ENCODE assay signal across 9 cellular contexts in genomic region chr17:81166033-81166472, GRCh38. TPM values are rescaled to one million over a fixed set of nuclear protein-coding genes. Genes with fewer than 3 reads are reported as not detected.
DNase-seq lines count a peak whose midpoint lies in the region; ATAC-seq and TF ChIP-seq lines count a peak whose summit lies in the region.
"Had no signal": no experiment of that assay in that cellular context is flagged by ENCODE, and none has a peak within 500 bp of the region (broad histone marks: within the 10 kb centered on the region; RNA-seq: fewer than 3 reads in every experiment).

TSS of gene AATK (minus strand) at chr17:81166221. CDS start at chr17:81165992, 229 bp downstream.

- peaks cover 0 to 1% (median 0%) of the 10 kb centered on the region in 7 donors for H3K9me3 Mint-ChIP-seq in CD14-positive monocyte
- no peaks in the 10 kb centered on the region for H3K9me3 Mint-ChIP-seq in activated naive CD4-positive, alpha-beta T cell treated with anti-CD3 and anti-CD28 coated beads, Interleukin-2, amount 50 U/mL, for 72 hours

- H3K27ac Mint-ChIP-seq in CD14-positive monocyte, result no peak within 1 kb of the TSS
- no peak within 1 kb of the TSS for H3K27ac Mint-ChIP-seq in activated naive CD4-positive, alpha-beta T cell treated with anti-CD3 and anti-CD28 coated beads, Interleukin-2, amount 50 U/mL, for 72 hours

- 0% methylated on average over 13 of the region's 62 CpGs for WGBS in hepatocyte (ENCODE audit: low lambda C conversion rate, missing lambda C conversion rate)

- peak within 1 kb of the TSS; percentile 97 for H3K27ac ChIP-seq in SJCRH30
- peak within 1 kb of the TSS; percentile 79 for H3K27ac ChIP-seq in hepatocyte
- H3K27ac ChIP-seq in rectal smooth muscle tissue (ENCODE audit: low read depth, low read length), result no peak within 1 kb of the TSS

- peak within 1 kb of the TSS; percentile 66 to 73 for H3K4me3 Mint-ChIP-seq in CD14-positive monocyte

- H2AFZ ChIP-seq in hepatocyte, result peak within 1 kb of the TSS; percentile 81

- peak within 1 kb of the TSS; percentile 94 for H3K4me2 ChIP-seq in hepatocyte

- DNase-seq in CD14-positive monocyte (ENCODE audit: low spot score) (no peak), SJCRH30 (no peak), hepatocyte (ENCODE audit: low spot score) (peak; percentile 53), iPS-NIHi7 (ENCODE audit: extremely low spot score) (no peak)
- DNase-seq in stimulated activated CD4-positive, alpha-beta T cell treated with anti-CD3 and anti-CD28 coated beads, Interleukin-1b, Interleukin-23, amount 100 ng/mL, for 48 hours, result no peak
- DNase-seq in activated naive CD4-positive, alpha-beta T cell treated with anti-CD3 and anti-CD28 coated beads, Interleukin-2, amount 50 U/mL, for 72 hours (ENCODE audit: low spot score in 2 of 2), result no peak
- DNase-seq: activated T-cell treated with anti-CD3 and anti-CD28 coated beads, Interleukin-2, amount 50 U/mL, for 1 hour had no signal

- H3K79me2 ChIP-seq in hepatocyte, result peaks cover 2% of the 10 kb centered on the region

- H3K27me3 Mint-ChIP-seq in CD14-positive monocyte (ENCODE audit: low read depth in 3 of 3), result peaks cover 20 to 44% (median 27%) of the 10 kb centered on the region in 3 donors

- H3K4me3 ChIP-seq in SJCRH30 (peak within 1 kb of the TSS; percentile 91), hepatocyte (peak within 1 kb of the TSS; percentile 30), rectal smooth muscle tissue (ENCODE audit: low read length) (peak within 1 kb of the TSS; percentile 4)

- H3K4me1 ChIP-seq in SJCRH30 (peaks cover 34% of the 10 kb centered on the region), hepatocyte (ENCODE audit: insufficient read depth) (peaks cover 20% of the 10 kb centered on the region), rectal smooth muscle tissue (ENCODE audit: control insufficient read depth, insufficient read depth, low read length) (no peaks in the 10 kb centered on the region)

- ATAC-seq in HG02759 (IDR thresholded peaks at IDR 0.05; ENCODE audit: unreplicated experiment), result no peak
- ATAC-seq in activated naive CD4-positive, alpha-beta T cell treated with anti-CD3 and anti-CD28 coated beads, Interleukin-2, amount 50 U/mL, for 72 hours, result no peak

- TF ChIP-seq CTCF in CD14-positive monocyte (IDR thresholded peaks at IDR 0.05), result no peak
- TF ChIP-seq CTCF in hepatocyte (IDR thresholded peaks at IDR 0.05; ENCODE audit: poor library complexity), result no peak

- no peaks in the 10 kb centered on the region for H3K27me3 ChIP-seq in SJCRH30
- no peaks in the 10 kb centered on the region for H3K27me3 ChIP-seq in hepatocyte
- peaks cover 17% of the 10 kb centered on the region for H3K27me3 ChIP-seq in rectal smooth muscle tissue (ENCODE audit: control insufficient read depth, insufficient read depth, low read length)

- H3K36me3 ChIP-seq in SJCRH30 (no peaks in the 10 kb centered on the region), hepatocyte (replicated peaks; ENCODE audit: insufficient read depth, low read depth) (no peaks in the 10 kb centered on the region), rectal smooth muscle tissue (ENCODE audit: control insufficient read depth, insufficient read depth, low read length) (no peaks in the 10 kb centered on the region)

- H3K4me1 Mint-ChIP-seq in CD14-positive monocyte, result peaks cover 3% of the 10 kb centered on the region

- H3K9ac ChIP-seq in rectal smooth muscle tissue (ENCODE audit: low read length), result no peak within 1 kb of the TSS

- H3K9me2 ChIP-seq in hepatocyte (replicated peaks; ENCODE audit: insufficient read depth), result no peaks in the 10 kb centered on the region

- intact Hi-C loops in CD14-positive monocyte (cut with micrococcal nuclease), result no loop called here

- peaks cover 0 to 2% of the 10 kb centered on the region in 2 donors for H3K36me3 Mint-ChIP-seq in CD14-positive monocyte
- no peaks in the 10 kb centered on the region for H3K36me3 Mint-ChIP-seq in activated naive CD4-positive, alpha-beta T cell treated with anti-CD3 and anti-CD28 coated beads, Interleukin-2, amount 50 U/mL, for 72 hours

- H3K9me3 ChIP-seq in SJCRH30 (replicated peaks) (no peaks in the 10 kb centered on the region), hepatocyte (ENCODE audit: low read depth) (no peaks in the 10 kb centered on the region)

- H4K20me1 ChIP-seq in hepatocyte (ENCODE audit: insufficient read depth, poor library complexity, severe bottlenecking), result no peaks in the 10 kb centered on the region

RNA-seq across cellular contexts. Expression of gene AATK, which starts in this region (rescaled TPM):
- 1 to 10 TPM in 1 of 2 donors, under 1 TPM in 1; 0.93 to 2.0 TPM for polyA plus RNA-seq in CD14-positive monocyte
- total RNA-seq in SJCRH30 (2014; rRNA removed; shearing (Covaris generic)), result 24.0 and 24.2 TPM in 2 replicates
- 5.7 and 6.7 TPM in 2 replicates for total RNA-seq in hepatocyte
- polyA plus RNA-seq in hepatocyte, result 5.4 and 6.3 TPM in 2 replicates
- under 1 TPM; 0.30 to 0.72 TPM for total RNA-seq in activated naive CD4-positive, alpha-beta T cell treated with anti-CD3 and anti-CD28 coated beads, Interleukin-2, amount 50 U/mL, for 72 hours

Comparison
In these comparisons a context has a peak if more than half of its experiments do, and no peak if none do; other contexts are left out.
1. H3K4me3 ChIP-seq: peak in every context shown above with its lines; median percentile 91 in SJCRH30; 30 in hepatocyte; 4 in rectal smooth muscle tissue.